Comparison of ENCODE assay signal across 1 cellular context in genomic region chr5:138554143-138554542, GRCh38.
TF ChIP-seq lines count a peak whose summit lies in the region.

No MANE protein-coding gene starts in this region.

TF ChIP-seq in GM12878, 131 proteins besides CTCF, POLR2A, EP300 and RAD21:
- no peak for TF ChIP-seq ZNF274 (IDR thresholded peaks at IDR 0.05; ENCODE audit: insufficient read depth, insufficient read length)
- TF ChIP-seq HDAC6 (IDR thresholded peaks at IDR 0.05; ENCODE audit: unreplicated experiment) = no peak
- TF ChIP-seq MEF2B (IDR thresholded peaks at IDR 0.05; ENCODE audit: partially characterized antibody, poor library complexity, severe bottlenecking) = no peak
- TF ChIP-seq POLR2AphosphoS5 (IDR thresholded peaks at IDR 0.05; ENCODE audit: low read length) = peak; percentile 39
